Comparison of ENCODE assay signal across 15 cellular contexts in the genomic region with DNA sequence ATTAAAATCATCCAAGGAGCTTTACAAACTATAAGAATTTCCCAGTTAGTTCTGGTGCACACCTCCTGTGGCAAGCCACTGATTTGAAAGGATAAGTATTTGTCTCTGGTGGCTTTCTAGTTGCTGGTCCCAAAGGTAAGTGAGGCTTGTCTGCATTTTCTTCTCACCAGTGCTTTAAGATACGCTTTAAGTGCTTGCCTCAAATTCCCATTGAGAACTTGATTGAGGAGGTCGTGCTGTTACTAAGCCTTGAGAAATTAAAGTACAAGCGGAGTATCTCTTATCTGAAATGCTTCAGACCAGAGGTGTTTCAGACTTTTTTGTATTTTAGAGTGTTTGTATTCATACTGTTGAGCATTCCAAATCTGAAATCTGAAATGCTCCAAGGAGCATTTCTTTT. TPM values are rescaled to one million over a fixed set of nuclear protein-coding genes. Genes with fewer than 3 reads are reported as not detected.
A peak's percentile ranks its signal among the peaks of the same experiment; 100 is the strongest.
DNase-seq lines count a peak whose midpoint lies in the region; ATAC-seq and TF ChIP-seq lines count a peak whose summit lies in the region.
"Had no signal": no experiment of that assay in that cellular context is flagged by ENCODE, and none has a peak within 500 bp of the region (broad histone marks: within the 10 kb centered on the region; RNA-seq: fewer than 3 reads in every experiment).

No MANE protein-coding gene starts in this region.

- POLR2A ChIA-PET in activated CD8-positive, alpha-beta T cell treated with anti-CD3 and anti-CD28 coated beads for 36 hours (lab: Charles Lee) = no interaction called here

- TF ChIP-seq CTCF in upper lobe of left lung (IDR thresholded peaks at IDR 0.05) = no peak
- no peak for TF ChIP-seq CTCF in coronary artery (IDR thresholded peaks at IDR 0.05)
- TF ChIP-seq CTCF in activated CD8-positive, alpha-beta T cell treated with anti-CD3 and anti-CD28 coated beads for 36 hours (IDR thresholded peaks at IDR 0.05) = no peak

- CTCF ChIA-PET in activated CD8-positive, alpha-beta T cell treated with anti-CD3 and anti-CD28 coated beads for 36 hours (lab: Charles Lee) = no interaction called here

- H3K4me3 ChIP-seq in Karpas-422 (ENCODE audit: low read length) (no peak overlapping the region), upper lobe of left lung (no peak overlapping the region), coronary artery (no peak overlapping the region)
- H3K4me3 ChIP-seq: GM23248, HAP-1 had no signal

- H2AFZ ChIP-seq in Karpas-422 (ENCODE audit: low read length) = no peak overlapping the region
- H2AFZ ChIP-seq: GM23248 had no signal

- no peak overlapping the region for H3K27ac ChIP-seq in Karpas-422 (ENCODE audit: low read length)
- H3K27ac ChIP-seq in upper lobe of left lung = peak overlapping the region in 1 of 4 donors; percentile 23
- H3K27ac ChIP-seq in coronary artery = no peak overlapping the region
- H3K27ac ChIP-seq: C4-2B, GM23248, HL-60 had no signal

- H3K36me3 Mint-ChIP-seq in memory B cell = peaks cover 13% of the 10 kb centered on the region
- peaks cover 8% of the 10 kb centered on the region for H3K36me3 Mint-ChIP-seq in activated CD8-positive, alpha-beta T cell treated with anti-CD3 and anti-CD28 coated beads for 36 hours (ENCODE audit: low read depth)

- H3K4me3 Mint-ChIP-seq in memory B cell = no peak overlapping the region
- no peak overlapping the region for H3K4me3 Mint-ChIP-seq in activated CD8-positive, alpha-beta T cell treated with anti-CD3 and anti-CD28 coated beads for 36 hours
- H3K4me3 Mint-ChIP-seq: CD4-positive, alpha-beta T cell had no signal

- no peaks in the 10 kb centered on the region for H3K9me2 ChIP-seq in Karpas-422 (replicated peaks; ENCODE audit: insufficient read depth, low read length)

- H4K20me1 ChIP-seq in Karpas-422 (ENCODE audit: insufficient read depth, low read depth, low read length) = no peaks in the 10 kb centered on the region

- H3K9me3 Mint-ChIP-seq in memory B cell = no peaks in the 10 kb centered on the region
- no peaks in the 10 kb centered on the region for H3K9me3 Mint-ChIP-seq in activated CD8-positive, alpha-beta T cell treated with anti-CD3 and anti-CD28 coated beads for 36 hours
- H3K9me3 Mint-ChIP-seq: CD4-positive, alpha-beta T cell had no signal

- TF ChIP-seq POLR2A in upper lobe of left lung (IDR thresholded peaks at IDR 0.05) = no peak

- DNase-seq in NCI-H2227 treated with DMSO at 0.1 percent for 48 hours (lab: John Stamatoyannopoulos, UW) (peak; percentile 0), NCI-H2227 (lab: John Stamatoyannopoulos, UW; ENCODE audit: unreplicated experiment) (no peak), Karpas-422 (peak; percentile 40), memory B cell (ENCODE audit: low spot score in 2 of 2) (no peak), upper lobe of left lung (no peak), coronary artery (ENCODE audit: low spot score) (no peak)
- no peak for DNase-seq in activated CD8-positive, alpha-beta T cell treated with anti-CD3 and anti-CD28 coated beads for 36 hours
- DNase-seq: Caco-2; CD4-positive, alpha-beta T cell; GM23248; IMR-90 had no signal

- no peak overlapping the region for H3K4me2 ChIP-seq in Karpas-422 (ENCODE audit: low read depth, low read length, poor library complexity, severe bottlenecking)

- WGBS in upper lobe of left lung, 2 donors = 74 to 85% methylated on average over 3 of the region's 3 CpGs

- H3K36me3 ChIP-seq in Karpas-422 (ENCODE audit: insufficient read depth, low read length) (peaks cover 27% of the 10 kb centered on the region; the same call in 1 of the 2 replicates), upper lobe of left lung (peaks cover 0 to 28% (median 17%) of the 10 kb centered on the region in 4 donors)

- H3K4me1 ChIP-seq in Karpas-422 (ENCODE audit: low read length) (no peaks in the 10 kb centered on the region), upper lobe of left lung (no peaks in the 10 kb centered on the region)
- H3K4me1 ChIP-seq: Caco-2, HAP-1 had no signal

- H3K79me2 ChIP-seq in Karpas-422 (ENCODE audit: low read length) = no peaks in the 10 kb centered on the region

- H3K27me3 ChIP-seq in Karpas-422 (ENCODE audit: low read length) (no peaks in the 10 kb centered on the region), upper lobe of left lung (no peaks in the 10 kb centered on the region)

- H3K4me1 Mint-ChIP-seq in memory B cell = no peaks in the 10 kb centered on the region
- H3K4me1 Mint-ChIP-seq in activated CD8-positive, alpha-beta T cell treated with anti-CD3 and anti-CD28 coated beads for 36 hours (ENCODE audit: low read depth) = no peaks in the 10 kb centered on the region

- no peaks in the 10 kb centered on the region for H3K27me3 Mint-ChIP-seq in memory B cell
- H3K27me3 Mint-ChIP-seq in activated CD8-positive, alpha-beta T cell treated with anti-CD3 and anti-CD28 coated beads for 36 hours = no peaks in the 10 kb centered on the region
- H3K27me3 Mint-ChIP-seq: CD4-positive, alpha-beta T cell had no signal

- H3K9me3 ChIP-seq in Karpas-422 (ENCODE audit: low read length) (no peaks in the 10 kb centered on the region), upper lobe of left lung (no peaks in the 10 kb centered on the region)
- H3K9me3 ChIP-seq: Caco-2, HAP-1 had no signal

- peak overlapping the region; percentile 42 for H3K27ac Mint-ChIP-seq in memory B cell
- H3K27ac Mint-ChIP-seq in activated CD8-positive, alpha-beta T cell treated with anti-CD3 and anti-CD28 coated beads for 36 hours = no peak overlapping the region
- H3K27ac Mint-ChIP-seq: CD4-positive, alpha-beta T cell had no signal

- ATAC-seq in memory B cell (ENCODE audit: low read depth) (no peak), upper lobe of left lung (ENCODE audit: low FRiP score in 2 of 2) (peak; percentile 17 to 61), HG02763 (IDR thresholded peaks at IDR 0.05; ENCODE audit: unreplicated experiment) (no peak)
- ATAC-seq in activated CD8-positive, alpha-beta T cell treated with anti-CD3 and anti-CD28 coated beads for 36 hours = no peak

- TF ChIP-seq EP300 in upper lobe of left lung (IDR thresholded peaks at IDR 0.05) = peak in 1 of 4 donors; percentile 18

- intact Hi-C loops in activated CD8-positive, alpha-beta T cell treated with anti-CD3 and anti-CD28 coated beads for 36 hours (cut with micrococcal nuclease) = no loop called here

- no peak overlapping the region for H3K9ac ChIP-seq in Karpas-422 (ENCODE audit: low read length)
- H3K9ac ChIP-seq: GM23248 had no signal

RNA-seq across cellular contexts. Expression of gene MYO6, which starts 29.9 kb away (rescaled TPM):
- 1.3 and 2.0 TPM in 2 replicates for total RNA-seq in Karpas-422 (2014; rRNA removed; shearing (Covaris generic); ENCODE audit: low replicate concordance)
- total RNA-seq in upper lobe of left lung = 10 to 100 TPM; 49.0 to 94.3 (median 80.4) TPM
- total RNA-seq in activated CD8-positive, alpha-beta T cell treated with anti-CD3 and anti-CD28 coated beads for 36 hours = 1 to 10 TPM; 1.4 TPM

Comparison
In these comparisons a context has a peak if more than half of its experiments do, and no peak if none do; other contexts are left out.
1. DNase-seq: peak in NCI-H2227 treated with DMSO at 0.1 percent for 48 hours (single experiment) and Karpas-422 (single experiment); none in NCI-H2227 (single experiment), memory B cell (0 of 2), upper lobe of left lung (0 of 2), coronary artery (single experiment) and activated CD8-positive, alpha-beta T cell treated with anti-CD3 and anti-CD28 coated beads for 36 hours (single experiment).
2. ATAC-seq: peak in upper lobe of left lung (2 of 2); none in memory B cell (single experiment), HG02763 (single experiment) and activated CD8-positive, alpha-beta T cell treated with anti-CD3 and anti-CD28 coated beads for 36 hours (single experiment).
3. RNA of gene MYO6, which starts 29.9 kb away (total RNA-seq): 49.0 to 94.3 TPM in upper lobe of left lung; 1.3 to 2.0 TPM in Karpas-422 and 1.4 TPM in activated CD8-positive, alpha-beta T cell treated with anti-CD3 and anti-CD28 coated beads for 36 hours; every median in the first group is over 10 times any median in the second.